Comparison of ENCODE assay signal across 17 cellular contexts in genomic region chr22:22097727-22098228, GRCh38.
"Had no signal": no experiment of that assay in that cellular context is flagged by ENCODE, and none has a peak within 500 bp of the region (broad histone marks: within the 10 kb centered on the region; RNA-seq: fewer than 3 reads in every experiment).

No MANE protein-coding gene starts in this region.

- H3K36me3 Mint-ChIP-seq: activated naive CD8-positive, alpha-beta T cell treated with anti-CD3 and anti-CD28 coated beads for 36 hours had no signal

- ATAC-seq: activated T-helper 17 cell treated with anti-CD3 and anti-CD28 coated beads, Interleukin-2, amount 50 U/mL, for 72 hours; esophagus mucosa; left ventricle myocardium superior; stimulated activated naive CD8-positive, alpha-beta T cell treated with anti-CD3 and anti-CD28 coated beads, Interleukin-15, amount 100 ng/mL, for 72 hours had no signal

- DNase-seq: activated CD4-positive, alpha-beta T cell treated with anti-CD3 and anti-CD28 coated beads, Interleukin-2, amount 10 ng/mL, durations not matched to agents 7 days and 5 days; activated naive CD4-positive, alpha-beta T cell; activated naive CD8-positive, alpha-beta T cell treated with anti-CD3 and anti-CD28 coated beads for 36 hours; amniotic stem cell; effector CD8-positive, alpha-beta T cell; left ventricle myocardium superior; stimulated activated CD4-positive, alpha-beta T cell treated with anti-CD3 and anti-CD28 coated beads, Interleukin-2, amount 100 ng/mL, for 24 hours; stimulated activated naive CD8-positive, alpha-beta T cell treated with anti-CD3 and anti-CD28 coated beads, Interleukin-15, amount 100 ng/mL, for 72 hours; T-helper 9 cell; transverse colon had no signal

- H3K27ac Mint-ChIP-seq: activated CD4-positive, alpha-beta T cell treated with anti-CD3 and anti-CD28 coated beads, Interleukin-2, amount 10 ng/mL, durations not matched to agents 7 days and 5 days; activated naive CD8-positive, alpha-beta T cell treated with anti-CD3 and anti-CD28 coated beads for 36 hours; activated T-helper 17 cell treated with anti-CD3 and anti-CD28 coated beads, Interleukin-2, amount 50 U/mL, for 72 hours; dendritic cell treated with granulocyte-macrophage colony-stimulating factor and Interleukin-4, amounts not matched to agents 40 ng/mL and 50 ng/mL, for 4 days; progenitor cell of endocrine pancreas; stimulated activated naive CD8-positive, alpha-beta T cell treated with anti-CD3 and anti-CD28 coated beads, Interleukin-15, amount 100 ng/mL, for 72 hours had no signal

- H3K4me3 ChIP-seq: suprapubic skin, transverse colon, vagina had no signal

- H3K9me3 ChIP-seq: suprapubic skin, transverse colon, vagina had no signal

- H3K4me1 Mint-ChIP-seq: neural crest cell had no signal

- H3K4me3 Mint-ChIP-seq: activated CD4-positive, alpha-beta T cell treated with anti-CD3 and anti-CD28 coated beads, Interleukin-2, amount 10 ng/mL, durations not matched to agents 7 days and 5 days; activated naive CD8-positive, alpha-beta T cell treated with anti-CD3 and anti-CD28 coated beads for 36 hours; activated T-helper 17 cell treated with anti-CD3 and anti-CD28 coated beads, Interleukin-2, amount 50 U/mL, for 72 hours; dendritic cell treated with granulocyte-macrophage colony-stimulating factor and Interleukin-4, amounts not matched to agents 40 ng/mL and 50 ng/mL, for 4 days; neural crest cell; stimulated activated naive CD8-positive, alpha-beta T cell treated with anti-CD3 and anti-CD28 coated beads, Interleukin-15, amount 100 ng/mL, for 72 hours had no signal

- H3K36me3 ChIP-seq: suprapubic skin, transverse colon, vagina had no signal

- H3K27me3 ChIP-seq: vagina had no signal

- H3K27ac ChIP-seq: suprapubic skin, transverse colon, vagina had no signal

- H3K9me3 Mint-ChIP-seq: activated naive CD8-positive, alpha-beta T cell treated with anti-CD3 and anti-CD28 coated beads for 36 hours; activated T-helper 17 cell treated with anti-CD3 and anti-CD28 coated beads, Interleukin-2, amount 50 U/mL, for 72 hours; dendritic cell treated with granulocyte-macrophage colony-stimulating factor and Interleukin-4, amounts not matched to agents 40 ng/mL and 50 ng/mL, for 4 days; neural crest cell; stimulated activated naive CD8-positive, alpha-beta T cell treated with anti-CD3 and anti-CD28 coated beads, Interleukin-15, amount 100 ng/mL, for 72 hours had no signal

- H3K4me1 ChIP-seq: suprapubic skin, transverse colon, vagina had no signal
